In genomic region chr17:2087597-2088211, GRCh38 we compare ENCODE assay signal across 8 cellular contexts. TPM values are rescaled to one million over a fixed set of nuclear protein-coding genes. Genes with fewer than 3 reads are reported as not detected.
DNase-seq lines count a peak whose midpoint lies in the region; ATAC-seq and TF ChIP-seq lines count a peak whose summit lies in the region.

No MANE protein-coding gene starts in this region.

- peaks cover 25% of the 10 kb centered on the region for H3K36me3 Mint-ChIP-seq in activated CD4-positive, alpha-beta T cell treated with anti-CD3 and anti-CD28 coated beads, Interleukin-2, amount 10 ng/mL, durations not matched to agents 24 days and 14 days (ENCODE audit: low read depth)

- DNase-seq in GM13976 (ENCODE audit: low spot score), result peak; percentile 66
- DNase-seq in activated CD4-positive, alpha-beta T cell treated with anti-CD3 and anti-CD28 coated beads, Interleukin-2, amount 10 ng/mL, durations not matched to agents 24 days and 14 days, result peak; percentile 88
- peak; percentile 52 for DNase-seq in globus pallidus (ENCODE audit: low spot score)
- peak; percentile 34 to 43 for DNase-seq in stimulated activated CD4-positive, alpha-beta T cell treated with anti-CD3 and anti-CD28 coated beads, Interleukin-4, amount 100 ng/mL, for 48 hours (ENCODE audit: low read depth in 2 of 2)
- DNase-seq in iPS-NIHi11 (ENCODE audit: low spot score), result no peak
- DNase-seq in DMS153 treated with DMSO at 0.1 percent for 48 hours (lab: John Stamatoyannopoulos, UW; ENCODE audit: unreplicated experiment), result no peak
- DNase-seq in mesenteric fat pad (ENCODE audit: low spot score), result no peak

- peaks cover 87% of the 10 kb centered on the region for H3K4me1 Mint-ChIP-seq in activated CD4-positive, alpha-beta T cell treated with anti-CD3 and anti-CD28 coated beads, Interleukin-2, amount 10 ng/mL, durations not matched to agents 24 days and 14 days

- TF ChIP-seq CTCF in GM13976 (IDR thresholded peaks at IDR 0.05; ENCODE audit: borderline replicate concordance, control extremely low read depth, extremely low read depth, insufficient read depth, missing control alignments), result no peak

- ATAC-seq in HG03354 (IDR thresholded peaks at IDR 0.05; ENCODE audit: poor library complexity, severe bottlenecking, unreplicated experiment), result peak; percentile 46

- intact Hi-C loops in activated CD4-positive, alpha-beta T cell treated with anti-CD3 and anti-CD28 coated beads, Interleukin-2, amount 10 ng/mL, durations not matched to agents 24 days and 14 days (cut with micrococcal nuclease), result loop anchor here (2.0 to 5.0 kb wide), 5 partner anchors 15 to 215 kb away; no protein-coding TSS in a partner anchor

- peak overlapping the region; percentile 84 for H3K27ac Mint-ChIP-seq in activated CD4-positive, alpha-beta T cell treated with anti-CD3 and anti-CD28 coated beads, Interleukin-2, amount 10 ng/mL, durations not matched to agents 24 days and 14 days

- H3K9me3 Mint-ChIP-seq in activated CD4-positive, alpha-beta T cell treated with anti-CD3 and anti-CD28 coated beads, Interleukin-2, amount 10 ng/mL, durations not matched to agents 24 days and 14 days, result no peaks in the 10 kb centered on the region

- H3K27me3 Mint-ChIP-seq in activated CD4-positive, alpha-beta T cell treated with anti-CD3 and anti-CD28 coated beads, Interleukin-2, amount 10 ng/mL, durations not matched to agents 24 days and 14 days, result no peaks in the 10 kb centered on the region

- in situ Hi-C loops in GM13976 (cut with MboI; ENCODE audit: low sequenced_read_pairs, unreplicated experiment), result no loop called here

- peak overlapping the region; percentile 75 for H3K4me3 Mint-ChIP-seq in activated CD4-positive, alpha-beta T cell treated with anti-CD3 and anti-CD28 coated beads, Interleukin-2, amount 10 ng/mL, durations not matched to agents 24 days and 14 days

RNA-seq across cellular contexts. Expression of gene HIC1, which starts 32.8 kb away (rescaled TPM):
- total RNA-seq in activated CD4-positive, alpha-beta T cell treated with anti-CD3 and anti-CD28 coated beads, Interleukin-2, amount 10 ng/mL, durations not matched to agents 24 days and 14 days, result 49.4 and 51.6 TPM in 2 replicates
- total RNA-seq in mesenteric fat pad, result 34.4 TPM

RNA-seq across cellular contexts. Expression of gene OVCA2, which starts 45.9 kb away (rescaled TPM):
- total RNA-seq in activated CD4-positive, alpha-beta T cell treated with anti-CD3 and anti-CD28 coated beads, Interleukin-2, amount 10 ng/mL, durations not matched to agents 24 days and 14 days, result 36.5 and 37.7 TPM in 2 replicates
- total RNA-seq in mesenteric fat pad, result 23.6 TPM

RNA-seq across cellular contexts. Expression of gene DPH1, which starts 57.8 kb away (rescaled TPM):
- total RNA-seq in activated CD4-positive, alpha-beta T cell treated with anti-CD3 and anti-CD28 coated beads, Interleukin-2, amount 10 ng/mL, durations not matched to agents 24 days and 14 days, result 50.8 and 55.9 TPM in 2 replicates
- total RNA-seq in mesenteric fat pad, result 35.6 TPM

Comparison
In these comparisons a context has a peak if more than half of its experiments do, and no peak if none do; other contexts are left out.
1. DNase-seq: peak in GM13976 (single experiment), activated CD4-positive, alpha-beta T cell treated with anti-CD3 and anti-CD28 coated beads, Interleukin-2, amount 10 ng/mL, durations not matched to agents 24 days and 14 days (single experiment), globus pallidus (single experiment) and stimulated activated CD4-positive, alpha-beta T cell treated with anti-CD3 and anti-CD28 coated beads, Interleukin-4, amount 100 ng/mL, for 48 hours (2 of 2); none in iPS-NIHi11 (single experiment), DMS153 treated with DMSO at 0.1 percent for 48 hours (single experiment) and mesenteric fat pad (single experiment).